Comparison of ENCODE assay signal across 1 cellular context in the genomic region with DNA sequence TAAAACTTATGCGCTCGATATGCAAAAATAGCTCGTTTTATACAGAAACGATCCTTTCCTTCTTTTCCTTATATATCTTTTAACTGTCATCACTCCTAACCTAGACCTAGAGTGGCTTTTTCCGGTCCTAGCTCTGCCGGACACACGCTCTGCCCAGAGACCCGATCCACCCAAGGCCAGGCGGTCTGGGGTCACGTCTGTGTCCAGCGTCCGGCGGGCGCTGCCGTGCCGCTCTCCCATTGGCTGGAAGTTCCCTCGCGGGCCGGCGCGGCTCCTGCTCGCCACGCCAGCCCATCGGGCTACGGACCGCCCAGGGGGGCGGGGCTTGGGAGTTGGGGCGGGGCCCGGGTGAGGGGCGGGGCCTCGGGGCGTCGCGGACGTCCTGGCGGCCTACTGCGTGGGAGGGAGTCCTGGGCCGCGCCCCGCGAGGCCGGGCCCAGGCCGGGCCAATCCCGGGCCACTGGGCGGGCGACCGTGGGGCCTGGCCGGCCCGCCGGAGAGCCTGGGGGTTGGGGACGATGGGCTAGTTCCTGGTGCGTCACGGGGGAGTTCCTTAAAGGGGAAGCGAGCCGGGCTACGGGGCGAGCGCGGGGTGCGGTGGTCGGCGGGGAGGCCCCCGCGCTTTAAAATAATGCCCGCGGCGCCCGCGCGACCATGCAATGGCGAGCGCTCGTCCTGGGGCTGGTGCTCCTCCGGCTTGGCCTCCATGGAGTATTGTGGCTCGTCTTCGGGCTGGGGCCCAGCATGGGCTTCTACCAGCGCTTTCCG.
TF ChIP-seq lines count a peak whose summit lies in the region.

Gene EDEM1 (plus strand): TSS at position 556 of the 768 bp plus-strand sequence. CDS start 99 bp downstream, at position 655.

TF ChIP-seq in K562, 482 proteins besides CTCF, POLR2A, EP300 and RAD21 (continued from another document and continues in another):
- TF ChIP-seq ZFP91 (CRISPR knock-in tag; IDR thresholded peaks at IDR 0.05) (peak; percentile 94), ILF3 (IDR thresholded peaks at IDR 0.05; ENCODE audit: borderline replicate concordance) (no peak), ZNF41 (CRISPR knock-in tag; conservative IDR thresholded peaks at IDR 0.05) (no peak), ZKSCAN8 (CRISPR knock-in tag; IDR thresholded peaks at IDR 0.05) (no peak), SP2 (IDR thresholded peaks at IDR 0.05; ENCODE audit: extremely low read depth, low read depth, low read length, poor library complexity, severe bottlenecking) (no peak), HNRNPH1 (optimal IDR thresholded peaks at IDR 0.05; ENCODE audit: low read depth, low read length) (no peak), REST (CRISPR knock-in tag; IDR thresholded peaks at IDR 0.05; ENCODE audit: low read depth) (no peak; the same call in none of the 2 replicates), DMBX1 (CRISPR knock-in tag; IDR thresholded peaks at IDR 0.05; ENCODE audit: borderline replicate concordance) (no peak), HOXB6 (CRISPR knock-in tag; IDR thresholded peaks at IDR 0.05; ENCODE audit: borderline replicate concordance) (no peak), TGIF2 (CRISPR knock-in tag; IDR thresholded peaks at IDR 0.05) (no peak), FOS (IDR thresholded peaks at IDR 0.05; ENCODE audit: extremely low read depth, insufficient read length) (no peak), SMARCA4 (IDR thresholded peaks at IDR 0.05) (peak; percentile 60), RFX7 (CRISPR knock-in tag; IDR thresholded peaks at IDR 0.05) (no peak; the same call in 1 of the 2 replicates), ARHGAP35 (IDR thresholded peaks at IDR 0.05; ENCODE audit: partially characterized antibody) (no peak), ZZZ3 (IDR thresholded peaks at IDR 0.05) (no peak), ZNF57 (CRISPR knock-in tag; IDR thresholded peaks at IDR 0.05) (0 out of 2 replicates have a peak, but pooled peaks have one; percentile 55), STAT5A (IDR thresholded peaks at IDR 0.05; ENCODE audit: borderline replicate concordance, low read length) (no peak), FOXK1 (CRISPR knock-in tag; IDR thresholded peaks at IDR 0.05; ENCODE audit: borderline replicate concordance) (no peak), ZFPM2 (CRISPR knock-in tag; IDR thresholded peaks at IDR 0.05) (no peak), STAG1 (CRISPR knock-in tag; IDR thresholded peaks at IDR 0.05; ENCODE audit: borderline replicate concordance) (no peak), ZNF224 (CRISPR knock-in tag; IDR thresholded peaks at IDR 0.05) (no peak), ZC3H8 (IDR thresholded peaks at IDR 0.05) (no peak), MCM3 (IDR thresholded peaks at IDR 0.05) (no peak), ZNF124 (CRISPR knock-in tag; IDR thresholded peaks at IDR 0.05) (no peak), ZNF512 (tag; IDR thresholded peaks at IDR 0.05) (no peak), COPS2 (conservative IDR thresholded peaks at IDR 0.05) (no peak), SAP30 (IDR thresholded peaks at IDR 0.05; ENCODE audit: borderline replicate concordance, insufficient read depth, low read depth, low read length, poor library complexity, severe bottlenecking) (no peak)
- TF ChIP-seq, protein P1, sequence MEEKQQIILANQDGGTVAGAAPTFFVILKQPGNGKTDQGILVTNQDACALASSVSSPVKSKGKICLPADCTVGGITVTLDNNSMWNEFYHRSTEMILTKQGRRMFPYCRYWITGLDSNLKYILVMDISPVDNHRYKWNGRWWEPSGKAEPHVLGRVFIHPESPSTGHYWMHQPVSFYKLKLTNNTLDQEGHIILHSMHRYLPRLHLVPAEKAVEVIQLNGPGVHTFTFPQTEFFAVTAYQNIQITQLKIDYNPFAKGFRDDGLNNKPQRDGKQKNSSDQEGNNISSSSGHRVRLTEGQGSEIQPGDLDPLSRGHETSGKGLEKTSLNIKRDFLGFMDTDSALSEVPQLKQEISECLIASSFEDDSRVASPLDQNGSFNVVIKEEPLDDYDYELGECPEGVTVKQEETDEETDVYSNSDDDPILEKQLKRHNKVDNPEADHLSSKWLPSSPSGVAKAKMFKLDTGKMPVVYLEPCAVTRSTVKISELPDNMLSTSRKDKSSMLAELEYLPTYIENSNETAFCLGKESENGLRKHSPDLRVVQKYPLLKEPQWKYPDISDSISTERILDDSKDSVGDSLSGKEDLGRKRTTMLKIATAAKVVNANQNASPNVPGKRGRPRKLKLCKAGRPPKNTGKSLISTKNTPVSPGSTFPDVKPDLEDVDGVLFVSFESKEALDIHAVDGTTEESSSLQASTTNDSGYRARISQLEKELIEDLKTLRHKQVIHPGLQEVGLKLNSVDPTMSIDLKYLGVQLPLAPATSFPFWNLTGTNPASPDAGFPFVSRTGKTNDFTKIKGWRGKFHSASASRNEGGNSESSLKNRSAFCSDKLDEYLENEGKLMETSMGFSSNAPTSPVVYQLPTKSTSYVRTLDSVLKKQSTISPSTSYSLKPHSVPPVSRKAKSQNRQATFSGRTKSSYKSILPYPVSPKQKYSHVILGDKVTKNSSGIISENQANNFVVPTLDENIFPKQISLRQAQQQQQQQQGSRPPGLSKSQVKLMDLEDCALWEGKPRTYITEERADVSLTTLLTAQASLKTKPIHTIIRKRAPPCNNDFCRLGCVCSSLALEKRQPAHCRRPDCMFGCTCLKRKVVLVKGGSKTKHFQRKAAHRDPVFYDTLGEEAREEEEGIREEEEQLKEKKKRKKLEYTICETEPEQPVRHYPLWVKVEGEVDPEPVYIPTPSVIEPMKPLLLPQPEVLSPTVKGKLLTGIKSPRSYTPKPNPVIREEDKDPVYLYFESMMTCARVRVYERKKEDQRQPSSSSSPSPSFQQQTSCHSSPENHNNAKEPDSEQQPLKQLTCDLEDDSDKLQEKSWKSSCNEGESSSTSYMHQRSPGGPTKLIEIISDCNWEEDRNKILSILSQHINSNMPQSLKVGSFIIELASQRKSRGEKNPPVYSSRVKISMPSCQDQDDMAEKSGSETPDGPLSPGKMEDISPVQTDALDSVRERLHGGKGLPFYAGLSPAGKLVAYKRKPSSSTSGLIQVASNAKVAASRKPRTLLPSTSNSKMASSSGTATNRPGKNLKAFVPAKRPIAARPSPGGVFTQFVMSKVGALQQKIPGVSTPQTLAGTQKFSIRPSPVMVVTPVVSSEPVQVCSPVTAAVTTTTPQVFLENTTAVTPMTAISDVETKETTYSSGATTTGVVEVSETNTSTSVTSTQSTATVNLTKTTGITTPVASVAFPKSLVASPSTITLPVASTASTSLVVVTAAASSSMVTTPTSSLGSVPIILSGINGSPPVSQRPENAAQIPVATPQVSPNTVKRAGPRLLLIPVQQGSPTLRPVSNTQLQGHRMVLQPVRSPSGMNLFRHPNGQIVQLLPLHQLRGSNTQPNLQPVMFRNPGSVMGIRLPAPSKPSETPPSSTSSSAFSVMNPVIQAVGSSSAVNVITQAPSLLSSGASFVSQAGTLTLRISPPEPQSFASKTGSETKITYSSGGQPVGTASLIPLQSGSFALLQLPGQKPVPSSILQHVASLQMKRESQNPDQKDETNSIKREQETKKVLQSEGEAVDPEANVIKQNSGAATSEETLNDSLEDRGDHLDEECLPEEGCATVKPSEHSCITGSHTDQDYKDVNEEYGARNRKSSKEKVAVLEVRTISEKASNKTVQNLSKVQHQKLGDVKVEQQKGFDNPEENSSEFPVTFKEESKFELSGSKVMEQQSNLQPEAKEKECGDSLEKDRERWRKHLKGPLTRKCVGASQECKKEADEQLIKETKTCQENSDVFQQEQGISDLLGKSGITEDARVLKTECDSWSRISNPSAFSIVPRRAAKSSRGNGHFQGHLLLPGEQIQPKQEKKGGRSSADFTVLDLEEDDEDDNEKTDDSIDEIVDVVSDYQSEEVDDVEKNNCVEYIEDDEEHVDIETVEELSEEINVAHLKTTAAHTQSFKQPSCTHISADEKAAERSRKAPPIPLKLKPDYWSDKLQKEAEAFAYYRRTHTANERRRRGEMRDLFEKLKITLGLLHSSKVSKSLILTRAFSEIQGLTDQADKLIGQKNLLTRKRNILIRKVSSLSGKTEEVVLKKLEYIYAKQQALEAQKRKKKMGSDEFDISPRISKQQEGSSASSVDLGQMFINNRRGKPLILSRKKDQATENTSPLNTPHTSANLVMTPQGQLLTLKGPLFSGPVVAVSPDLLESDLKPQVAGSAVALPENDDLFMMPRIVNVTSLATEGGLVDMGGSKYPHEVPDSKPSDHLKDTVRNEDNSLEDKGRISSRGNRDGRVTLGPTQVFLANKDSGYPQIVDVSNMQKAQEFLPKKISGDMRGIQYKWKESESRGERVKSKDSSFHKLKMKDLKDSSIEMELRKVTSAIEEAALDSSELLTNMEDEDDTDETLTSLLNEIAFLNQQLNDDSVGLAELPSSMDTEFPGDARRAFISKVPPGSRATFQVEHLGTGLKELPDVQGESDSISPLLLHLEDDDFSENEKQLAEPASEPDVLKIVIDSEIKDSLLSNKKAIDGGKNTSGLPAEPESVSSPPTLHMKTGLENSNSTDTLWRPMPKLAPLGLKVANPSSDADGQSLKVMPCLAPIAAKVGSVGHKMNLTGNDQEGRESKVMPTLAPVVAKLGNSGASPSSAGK (IDR thresholded peaks at IDR 0.05) = peak; percentile 80
- TF ChIP-seq, protein P2, sequence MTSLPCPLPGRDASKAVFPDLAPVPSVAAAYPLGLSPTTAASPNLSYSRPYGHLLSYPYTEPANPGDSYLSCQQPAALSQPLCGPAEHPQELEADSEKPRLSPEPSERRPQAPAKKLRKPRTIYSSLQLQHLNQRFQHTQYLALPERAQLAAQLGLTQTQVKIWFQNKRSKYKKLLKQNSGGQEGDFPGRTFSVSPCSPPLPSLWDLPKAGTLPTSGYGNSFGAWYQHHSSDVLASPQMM (CRISPR knock-in tag; IDR thresholded peaks at IDR 0.05) = no peak
- TF ChIP-seq, protein P3, sequence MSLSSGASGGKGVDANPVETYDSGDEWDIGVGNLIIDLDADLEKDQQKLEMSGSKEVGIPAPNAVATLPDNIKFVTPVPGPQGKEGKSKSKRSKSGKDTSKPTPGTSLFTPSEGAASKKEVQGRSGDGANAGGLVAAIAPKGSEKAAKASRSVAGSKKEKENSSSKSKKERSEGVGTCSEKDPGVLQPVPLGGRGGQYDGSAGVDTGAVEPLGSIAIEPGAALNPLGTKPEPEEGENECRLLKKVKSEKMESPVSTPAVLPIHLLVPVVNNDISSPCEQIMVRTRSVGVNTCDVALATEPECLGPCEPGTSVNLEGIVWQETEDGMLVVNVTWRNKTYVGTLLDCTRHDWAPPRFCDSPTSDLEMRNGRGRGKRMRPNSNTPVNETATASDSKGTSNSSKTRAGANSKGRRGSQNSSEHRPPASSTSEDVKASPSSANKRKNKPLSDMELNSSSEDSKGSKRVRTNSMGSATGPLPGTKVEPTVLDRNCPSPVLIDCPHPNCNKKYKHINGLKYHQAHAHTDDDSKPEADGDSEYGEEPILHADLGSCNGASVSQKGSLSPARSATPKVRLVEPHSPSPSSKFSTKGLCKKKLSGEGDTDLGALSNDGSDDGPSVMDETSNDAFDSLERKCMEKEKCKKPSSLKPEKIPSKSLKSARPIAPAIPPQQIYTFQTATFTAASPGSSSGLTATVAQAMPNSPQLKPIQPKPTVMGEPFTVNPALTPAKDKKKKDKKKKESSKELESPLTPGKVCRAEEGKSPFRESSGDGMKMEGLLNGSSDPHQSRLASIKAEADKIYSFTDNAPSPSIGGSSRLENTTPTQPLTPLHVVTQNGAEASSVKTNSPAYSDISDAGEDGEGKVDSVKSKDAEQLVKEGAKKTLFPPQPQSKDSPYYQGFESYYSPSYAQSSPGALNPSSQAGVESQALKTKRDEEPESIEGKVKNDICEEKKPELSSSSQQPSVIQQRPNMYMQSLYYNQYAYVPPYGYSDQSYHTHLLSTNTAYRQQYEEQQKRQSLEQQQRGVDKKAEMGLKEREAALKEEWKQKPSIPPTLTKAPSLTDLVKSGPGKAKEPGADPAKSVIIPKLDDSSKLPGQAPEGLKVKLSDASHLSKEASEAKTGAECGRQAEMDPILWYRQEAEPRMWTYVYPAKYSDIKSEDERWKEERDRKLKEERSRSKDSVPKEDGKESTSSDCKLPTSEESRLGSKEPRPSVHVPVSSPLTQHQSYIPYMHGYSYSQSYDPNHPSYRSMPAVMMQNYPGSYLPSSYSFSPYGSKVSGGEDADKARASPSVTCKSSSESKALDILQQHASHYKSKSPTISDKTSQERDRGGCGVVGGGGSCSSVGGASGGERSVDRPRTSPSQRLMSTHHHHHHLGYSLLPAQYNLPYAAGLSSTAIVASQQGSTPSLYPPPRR (CRISPR knock-in tag; IDR thresholded peaks at IDR 0.05; ENCODE audit: borderline replicate concordance) = no peak
